Comparison of ENCODE assay signal across 25 cellular contexts in genomic region chr16:25026621-25027020, GRCh38.
"Had no signal": no experiment of that assay in that cellular context is flagged by ENCODE, and none has a peak within 500 bp of the region (broad histone marks: within the 10 kb centered on the region; RNA-seq: fewer than 3 reads in every experiment).

No MANE protein-coding gene starts in this region.

- H3K9me3 Mint-ChIP-seq: nephron; neural progenitor cell; stimulated activated effector memory CD8-positive, alpha-beta T cell treated with anti-CD3 and anti-CD28 coated beads, Interleukin-12 subunit alpha, Interleukin-12 subunit beta, amount 100 ng/mL, for 72 hours; stimulated activated naive B cell treated with anti-CD40 and anti-IgM and Interleukin-4, amounts not matched to agents 10 μg/mL and 1 μg/mL and 100 μg/mL, for 72 hours; stimulated activated naive CD8-positive, alpha-beta T cell treated with anti-CD3 and anti-CD28 coated beads, Interleukin-15, Interleukin-2, amounts not matched to agents 100 ng/mL and 50 ng/mL, for 24 hours had no signal

- H3K9ac ChIP-seq: neural progenitor cell, parathyroid adenoma had no signal

- H3K4me3 Mint-ChIP-seq: nephron; neural progenitor cell; stimulated activated effector memory CD8-positive, alpha-beta T cell treated with anti-CD3 and anti-CD28 coated beads, Interleukin-12 subunit alpha, Interleukin-12 subunit beta, amount 100 ng/mL, for 72 hours; stimulated activated naive CD8-positive, alpha-beta T cell treated with anti-CD3 and anti-CD28 coated beads, Interleukin-15, Interleukin-2, amounts not matched to agents 100 ng/mL and 50 ng/mL, for 24 hours had no signal

- H3K4me3 ChIP-seq: neural progenitor cell, ovary, psoas muscle, right lobe of liver, sigmoid colon, stomach, thoracic aorta, thyroid gland, tibial nerve, upper lobe of left lung, vagina had no signal

- H3K4me2 ChIP-seq: neural progenitor cell had no signal

- H3K27ac Mint-ChIP-seq: nephron; neural progenitor cell; progenitor cell of endocrine pancreas; stimulated activated effector memory CD8-positive, alpha-beta T cell treated with anti-CD3 and anti-CD28 coated beads, Interleukin-12 subunit alpha, Interleukin-12 subunit beta, amount 100 ng/mL, for 72 hours; stimulated activated naive B cell treated with anti-CD40 and anti-IgM and Interleukin-4, amounts not matched to agents 10 μg/mL and 1 μg/mL and 100 μg/mL, for 72 hours had no signal

- H3K79me2 ChIP-seq: parathyroid adenoma had no signal

- H3K27ac ChIP-seq: neural progenitor cell, ovary, parathyroid adenoma, psoas muscle, right lobe of liver, sigmoid colon, stomach, thoracic aorta, thyroid gland, tibial nerve, upper lobe of left lung, vagina had no signal

- H2AFZ ChIP-seq: neural progenitor cell, parathyroid adenoma had no signal

- H3K9me3 ChIP-seq: ovary, psoas muscle, right lobe of liver, sigmoid colon, stomach, thoracic aorta, thyroid gland, tibial nerve, upper lobe of left lung, vagina had no signal

- H3K4me1 ChIP-seq: neural progenitor cell, parathyroid adenoma, thyroid gland had no signal

- H3K36me3 ChIP-seq: neural progenitor cell, ovary, right lobe of liver, sigmoid colon, stomach, thoracic aorta, thyroid gland, tibial nerve, upper lobe of left lung, vagina had no signal

- H3K27me3 ChIP-seq: neural progenitor cell, ovary, right lobe of liver, sigmoid colon, stomach, thyroid gland, tibial nerve, upper lobe of left lung, vagina had no signal

- DNase-seq: occipital lobe; ovary; psoas muscle; right cardiac atrium; right lobe of liver; sigmoid colon; small intestine; stimulated activated CD4-positive, alpha-beta T cell treated with anti-CD3 and anti-CD28 coated beads, Interleukin-15, amount 100 ng/mL, for 24 hours; stimulated activated CD4-positive, alpha-beta T cell treated with anti-CD3 and anti-CD28 coated beads, Interleukin-2, amount 100 ng/mL, for 24 hours; stimulated activated CD4-positive, alpha-beta T cell treated with anti-CD3 and anti-CD28 coated beads, Interleukin-2, amount 100 ng/mL, for 48 hours; stimulated activated CD4-positive, alpha-beta T cell treated with anti-CD3 and anti-CD28 coated beads, Interleukin-4, amount 100 ng/mL, for 24 hours; stimulated activated naive B cell treated with anti-CD40 and anti-IgM and Interleukin-4, amounts not matched to agents 10 μg/mL and 1 μg/mL and 100 μg/mL, for 72 hours; stimulated activated naive CD4-positive, alpha-beta T cell treated with Interleukin-2 at 50 U/mL for 16 hours; stomach; thyroid gland; upper lobe of left lung had no signal

- ATAC-seq: psoas muscle; right cardiac atrium; right lobe of liver; stimulated activated effector memory CD8-positive, alpha-beta T cell treated with anti-CD3 and anti-CD28 coated beads, Interleukin-12 subunit alpha, Interleukin-12 subunit beta, amount 100 ng/mL, for 72 hours; stimulated activated naive B cell treated with anti-CD40 and anti-IgM and Interleukin-4, amounts not matched to agents 10 μg/mL and 1 μg/mL and 100 μg/mL, for 72 hours had no signal

- H3K36me3 Mint-ChIP-seq: neural progenitor cell; stimulated activated effector memory CD8-positive, alpha-beta T cell treated with anti-CD3 and anti-CD28 coated beads, Interleukin-12 subunit alpha, Interleukin-12 subunit beta, amount 100 ng/mL, for 72 hours had no signal

- H3K27me3 Mint-ChIP-seq: stimulated activated naive B cell treated with anti-CD40 and anti-IgM and Interleukin-4, amounts not matched to agents 10 μg/mL and 1 μg/mL and 100 μg/mL, for 72 hours; stimulated activated naive CD8-positive, alpha-beta T cell treated with anti-CD3 and anti-CD28 coated beads, Interleukin-15, Interleukin-2, amounts not matched to agents 100 ng/mL and 50 ng/mL, for 24 hours had no signal

- H3K4me1 Mint-ChIP-seq: neural progenitor cell had no signal
